1 cellular context compared by ENCODE assay signal in genomic region chr6:2197177-2197671, GRCh38.
TF ChIP-seq lines count a peak whose summit lies in the region.

No MANE protein-coding gene starts in this region.

TF ChIP-seq in endothelial cell of umbilical vein, 7 proteins besides CTCF, POLR2A, EP300 and RAD21 (continued from another document):
- TF ChIP-seq POLR2AphosphoS5 (IDR thresholded peaks at IDR 0.05; ENCODE audit: insufficient read depth, low read depth, low read length) = no peak
TF ChIP-seq in endothelial cell of umbilical vein: peak in this region for 1.
